Comparison of ENCODE assay signal across 13 cellular contexts in genomic region chr6:3743541-3743940, GRCh38. TPM values are rescaled to one million over a fixed set of nuclear protein-coding genes. Genes with fewer than 3 reads are reported as not detected.
DNase-seq lines count a peak whose midpoint lies in the region; ATAC-seq and TF ChIP-seq lines count a peak whose summit lies in the region.
"Had no signal": no experiment of that assay in that cellular context is flagged by ENCODE, and none has a peak within 500 bp of the region (broad histone marks: within the 10 kb centered on the region; RNA-seq: fewer than 3 reads in every experiment).

No MANE protein-coding gene starts in this region.

- in situ Hi-C loops in Panc1 (cut with HindIII; ENCODE audit: low pct_unique_long_range_greater_than_20kb, low sequenced_read_pairs) (no loop called here), transverse colon (cut with MboI; ENCODE audit: low pct_ligation_motif_present in 1 of 4, low pct_unique_long_range_greater_than_20kb in 1 of 4, low sequenced_read_pairs in 3 of 4) (loop anchor here (5.0 to 25.0 kb wide), 7 partner anchors 241 to 631 kb away; partner anchors contain the start of genes BPHL (in 2 of the 4), ECI2 (in 1 of the 4) and SLC22A23 (in 1 of the 4))

- BruUV-seq in Panc1 (replicated peaks; lab: Mats Ljungman, UMichigan) = no TSS peak

- intact Hi-C loops in Panc1 (cut with micrococcal nuclease; ENCODE audit: unreplicated experiment) = loop anchor here (2.0 to 5.0 kb wide), 4 partner anchors 143 to 264 kb away; no protein-coding TSS in a partner anchor
- intact Hi-C loops in transverse colon (cut with DNase I; ENCODE audit: low total_unique reads) = no loop called here
- intact Hi-C loops in activated CD8-positive, alpha-beta T cell treated with anti-CD3 and anti-CD28 coated beads for 36 hours (cut with micrococcal nuclease) = loop anchor here (2.0 to 5.0 kb wide), 4 partner anchors 191 to 414 kb away; no protein-coding TSS in a partner anchor

- H3K27ac Mint-ChIP-seq in endothelial cell (ENCODE audit: unreplicated experiment) (no peak overlapping the region), nephron (peak overlapping the region; percentile 3 to 70 (median 17))
- no peak overlapping the region for H3K27ac Mint-ChIP-seq in activated CD8-positive, alpha-beta T cell treated with anti-CD3 and anti-CD28 coated beads for 36 hours

- H3K4me1 Mint-ChIP-seq in endothelial cell (ENCODE audit: unreplicated experiment) (peaks cover 62% of the 10 kb centered on the region), nephron (peaks cover 50% of the 10 kb centered on the region)
- peaks cover 7% of the 10 kb centered on the region for H3K4me1 Mint-ChIP-seq in activated CD8-positive, alpha-beta T cell treated with anti-CD3 and anti-CD28 coated beads for 36 hours (ENCODE audit: low read depth)

- WGBS in transverse colon (ENCODE audit: low coverage in 1 of 2), 2 donors = 82% methylated on average over 10 of the region's 10 CpGs; no CpG with 5 or more reads in 1 of the 2 donors

- POLR2A ChIA-PET in Panc1 (lab: Charles Lee) = interaction anchor here (0.7 to 0.9 kb wide), 2 partner anchors 24 to 278 kb away, joined by 3 to 7 read pairs; a partner anchor contains a TSS
- POLR2A ChIA-PET in activated CD8-positive, alpha-beta T cell treated with anti-CD3 and anti-CD28 coated beads for 36 hours (lab: Charles Lee) = interaction anchor here (1.2 kb wide), 1 partner anchor 275 kb away, joined by 3 read pairs; no protein-coding TSS in a partner anchor

- DNase-seq in Panc1 (ENCODE audit: low read depth, low spot score) (no peak), endothelial cell (ENCODE audit: low spot score) (no peak), transverse colon (peak; percentile 5), GOT3 (lab: John Stamatoyannopoulos, UW) (no peak), ureter (ENCODE audit: low spot score) (no peak), DMS53 (lab: John Stamatoyannopoulos, UW) (no peak)
- no peak for DNase-seq in activated CD8-positive, alpha-beta T cell treated with anti-CD3 and anti-CD28 coated beads for 36 hours
- DNase-seq: activated CD4-positive, CD25-positive, alpha-beta regulatory T cell; islet precursor cell; NCI-H1092 treated with DMSO at 0.1 percent for 48 hours; stimulated activated CD4-positive, alpha-beta T cell treated with anti-CD3 and anti-CD28 coated beads, Interleukin-4, amount 100 ng/mL, for 1 hour; stimulated activated naive CD8-positive, alpha-beta T cell treated with anti-CD3 and anti-CD28 coated beads, Interleukin-15, amount 100 ng/mL, for 72 hours had no signal

- TF ChIP-seq CTCF in Panc1 (IDR thresholded peaks at IDR 0.05) (no peak), endothelial cell (IDR thresholded peaks at IDR 0.05; ENCODE audit: unreplicated experiment) (no peak), nephron (IDR thresholded peaks at IDR 0.05; ENCODE audit: unreplicated experiment in 3 of 3) (no peak), transverse colon (IDR thresholded peaks at IDR 0.05) (no peak)
- no peak for TF ChIP-seq CTCF in activated CD8-positive, alpha-beta T cell treated with anti-CD3 and anti-CD28 coated beads for 36 hours (IDR thresholded peaks at IDR 0.05)

- H3K36me3 Mint-ChIP-seq in endothelial cell (ENCODE audit: low read depth, unreplicated experiment) (peaks cover 8% of the 10 kb centered on the region), nephron (ENCODE audit: low read depth) (no peaks in the 10 kb centered on the region)
- no peaks in the 10 kb centered on the region for H3K36me3 Mint-ChIP-seq in activated CD8-positive, alpha-beta T cell treated with anti-CD3 and anti-CD28 coated beads for 36 hours (ENCODE audit: low read depth)

- H3K4me3 ChIP-seq in Panc1 (ENCODE audit: low read depth in 2 of 2, low read length in 2 of 2) (peak overlapping the region; percentile 21 to 51), transverse colon (no peak overlapping the region)

- TF ChIP-seq EP300 in transverse colon (IDR thresholded peaks at IDR 0.05; ENCODE audit: low read depth) = no peak

- H3K4me1 ChIP-seq in Panc1 (ENCODE audit: control insufficient read depth, insufficient read depth, low read length) (peaks cover 54% of the 10 kb centered on the region), transverse colon (peaks cover 16 to 57% (median 40%) of the 10 kb centered on the region in 4 donors)

- H3K27ac ChIP-seq in Panc1 (ENCODE audit: low read length) (peak overlapping the region; percentile 90), transverse colon (peak overlapping the region; percentile 62 to 84 (median 74))

- H3K9me3 Mint-ChIP-seq in endothelial cell (ENCODE audit: unreplicated experiment) (no peaks in the 10 kb centered on the region), nephron (no peaks in the 10 kb centered on the region)
- H3K9me3 Mint-ChIP-seq in activated CD8-positive, alpha-beta T cell treated with anti-CD3 and anti-CD28 coated beads for 36 hours = no peaks in the 10 kb centered on the region
- H3K9me3 Mint-ChIP-seq: stimulated activated naive CD8-positive, alpha-beta T cell treated with anti-CD3 and anti-CD28 coated beads, Interleukin-15, amount 100 ng/mL, for 72 hours had no signal

- H3K36me3 ChIP-seq in Panc1 (ENCODE audit: control insufficient read depth, insufficient read depth, low read length) (no peaks in the 10 kb centered on the region), transverse colon (no peaks in the 10 kb centered on the region)

- TF ChIP-seq POLR2A in transverse colon (IDR thresholded peaks at IDR 0.05) = no peak

- no peaks in the 10 kb centered on the region for H3K27me3 ChIP-seq in Panc1 (ENCODE audit: control insufficient read depth, insufficient read depth, low read length)
- no peaks in the 10 kb centered on the region for H3K27me3 ChIP-seq in transverse colon

- H3K4me3 Mint-ChIP-seq in endothelial cell (ENCODE audit: unreplicated experiment) (peak overlapping the region; percentile 59), nephron (peak overlapping the region in 1 of 3 experiments; percentile 7)
- H3K4me3 Mint-ChIP-seq in activated CD8-positive, alpha-beta T cell treated with anti-CD3 and anti-CD28 coated beads for 36 hours = no peak overlapping the region

- no peaks in the 10 kb centered on the region for H3K9me3 ChIP-seq in Panc1 (ENCODE audit: control insufficient read depth, insufficient read depth, low read depth, low read length)
- H3K9me3 ChIP-seq in transverse colon = no peaks in the 10 kb centered on the region

- CTCF ChIA-PET in Panc1 (lab: Charles Lee) = interaction anchor here (0.8 to 1.4 kb wide), 3 partner anchors 189 to 237 kb away, joined by 3 to 8 read pairs (median 4); no protein-coding TSS in a partner anchor
- CTCF ChIA-PET in activated CD8-positive, alpha-beta T cell treated with anti-CD3 and anti-CD28 coated beads for 36 hours (lab: Charles Lee) = interaction anchor here (0.6 to 8.4 kb wide), 14 partner anchors 11 to 1815 kb away, joined by 3 to 62 read pairs (median 4); no protein-coding TSS in a partner anchor

- ATAC-seq in Panc1 = peak; percentile 8; the same call in 1 of the 2 replicates
- no peak for ATAC-seq in activated CD8-positive, alpha-beta T cell treated with anti-CD3 and anti-CD28 coated beads for 36 hours
- ATAC-seq: stimulated activated naive CD8-positive, alpha-beta T cell treated with anti-CD3 and anti-CD28 coated beads, Interleukin-15, amount 100 ng/mL, for 72 hours had no signal

- H3K27me3 Mint-ChIP-seq in endothelial cell (ENCODE audit: unreplicated experiment) (peaks cover 10% of the 10 kb centered on the region), nephron (ENCODE audit: low read depth) (peaks cover 12% of the 10 kb centered on the region)
- H3K27me3 Mint-ChIP-seq in activated CD8-positive, alpha-beta T cell treated with anti-CD3 and anti-CD28 coated beads for 36 hours = peaks cover 11% of the 10 kb centered on the region

RNA-seq across cellular contexts. Expression of gene PXDC1, which starts 8.0 kb away (rescaled TPM):
- 36.2 TPM for total RNA-seq in Panc1 (2021; ENCODE audit: unreplicated experiment)
- polyA plus RNA-seq in Panc1 (2012; ENCODE audit: insufficient read length) = 29.3 TPM
- total RNA-seq in endothelial cell (ENCODE audit: unreplicated experiment) = 41.0 TPM
- 10 to 100 TPM; 14.6 to 85.4 (median 44.3) TPM for total RNA-seq in transverse colon
- total RNA-seq in ureter = 22.9 TPM
- total RNA-seq in activated CD8-positive, alpha-beta T cell treated with anti-CD3 and anti-CD28 coated beads for 36 hours = under 1 TPM; 0.29 to 0.36 TPM

Comparison
In these comparisons a context has a peak if more than half of its experiments do, and no peak if none do; other contexts are left out.
1. H3K4me3 ChIP-seq: peak in Panc1 (2 of 2); none in transverse colon (0 of 4).
2. H3K27ac Mint-ChIP-seq: peak in nephron (3 of 3); none in endothelial cell (single experiment) and activated CD8-positive, alpha-beta T cell treated with anti-CD3 and anti-CD28 coated beads for 36 hours (single experiment).
3. RNA of gene PXDC1, which starts 8.0 kb away (total RNA-seq): 14.6 to 85.4 TPM in transverse colon, 41.0 TPM in endothelial cell (single experiment), 36.2 TPM in Panc1 (single experiment) and 22.9 TPM in ureter (single experiment); 0.29 to 0.36 TPM in activated CD8-positive, alpha-beta T cell treated with anti-CD3 and anti-CD28 coated beads for 36 hours; every median in the first group is over 10 times any median in the second.